Comparison of ENCODE assay signal across 9 cellular contexts in the genomic region with DNA sequence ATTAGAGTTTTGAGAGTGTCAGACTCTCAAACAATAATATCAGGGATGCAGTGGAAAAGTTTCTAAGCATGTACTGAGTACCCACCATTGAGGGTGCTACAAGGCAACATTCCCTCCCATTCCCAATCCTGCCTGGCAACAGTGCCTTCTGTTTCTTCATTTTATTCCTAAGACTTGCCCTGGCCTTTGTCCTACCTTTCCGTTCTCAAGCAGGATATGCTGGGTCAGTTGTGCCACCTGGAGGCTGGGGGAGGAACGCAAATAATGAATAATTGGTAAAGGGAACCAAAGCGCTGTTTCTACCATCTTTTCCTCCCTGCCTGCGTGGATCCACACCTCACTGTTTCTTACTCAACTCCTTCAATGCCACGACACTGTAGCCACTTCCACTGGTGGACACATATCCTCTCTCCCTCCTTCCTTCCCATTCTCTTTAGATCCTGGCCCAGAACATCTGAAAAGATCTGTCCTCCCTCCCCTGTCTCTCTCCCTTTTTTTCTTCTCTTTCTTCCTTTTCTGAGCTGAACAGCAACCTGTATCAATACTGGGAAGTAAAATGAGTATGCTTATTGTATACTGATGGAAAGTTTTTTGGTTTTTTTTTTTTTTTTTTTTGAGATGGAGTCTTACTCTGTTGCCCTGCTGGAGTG.
DNase-seq lines count a peak whose midpoint lies in the region; ATAC-seq and TF ChIP-seq lines count a peak whose summit lies in the region.
"Had no signal": no experiment of that assay in that cellular context is flagged by ENCODE, and none has a peak within 500 bp of the region (broad histone marks: within the 10 kb centered on the region; RNA-seq: fewer than 3 reads in every experiment).

No MANE protein-coding gene starts in this region.

- no peak for TF ChIP-seq EP300 in upper lobe of left lung (IDR thresholded peaks at IDR 0.05)

- peak overlapping the region in 2 of 3 donors; percentile 33 to 74 for H3K27ac Mint-ChIP-seq in CD4-positive, CD25-positive, alpha-beta regulatory T cell
- H3K27ac Mint-ChIP-seq in chondrocyte (ENCODE audit: unreplicated experiment): peak overlapping the region; percentile 65
- H3K27ac Mint-ChIP-seq in memory B cell: peak overlapping the region; percentile 80

- 32 to 35% methylated on average over 5 of the region's 5 CpGs for WGBS in upper lobe of left lung, 2 donors

- no peak overlapping the region for H3K27ac ChIP-seq in CD4-positive, CD25-positive, alpha-beta regulatory T cell (ENCODE audit: insufficient read depth, low read length, poor library complexity, severe bottlenecking)
- no peak overlapping the region for H3K27ac ChIP-seq in upper lobe of left lung
- H3K27ac ChIP-seq: neutrophil had no signal

- H3K27me3 Mint-ChIP-seq in CD4-positive, CD25-positive, alpha-beta regulatory T cell: no peaks in the 10 kb centered on the region
- no peaks in the 10 kb centered on the region for H3K27me3 Mint-ChIP-seq in chondrocyte (ENCODE audit: low read depth)
- H3K27me3 Mint-ChIP-seq in memory B cell: no peaks in the 10 kb centered on the region

- DNase-seq in CD4-positive, CD25-positive, alpha-beta regulatory T cell: peak; percentile 46 to 71 (median 60)
- DNase-seq in NCI-H1105 treated with DMSO at 0.1 percent for 48 hours (lab: John Stamatoyannopoulos, UW): peak; percentile 55
- no peak for DNase-seq in chondrocyte (ENCODE audit: low spot score)
- DNase-seq in memory B cell (ENCODE audit: low spot score in 2 of 2): peak; percentile 52 to 63
- peak in 1 of 2 donors; percentile 53 for DNase-seq in upper lobe of left lung
- DNase-seq in NCI-H187 treated with DMSO at 0.1 percent for 48 hours (lab: John Stamatoyannopoulos, UW): no peak

- H3K4me3 Mint-ChIP-seq in CD4-positive, CD25-positive, alpha-beta regulatory T cell: peak overlapping the region in 2 of 4 donors; percentile 2 to 20
- no peak overlapping the region for H3K4me3 Mint-ChIP-seq in chondrocyte (ENCODE audit: unreplicated experiment)
- H3K4me3 Mint-ChIP-seq in memory B cell: peak overlapping the region; percentile 68

- peaks cover 0 to 1% (median 0%) of the 10 kb centered on the region in 7 donors for H3K9me3 Mint-ChIP-seq in CD4-positive, CD25-positive, alpha-beta regulatory T cell
- H3K9me3 Mint-ChIP-seq in chondrocyte (ENCODE audit: low read depth): no peaks in the 10 kb centered on the region
- no peaks in the 10 kb centered on the region for H3K9me3 Mint-ChIP-seq in memory B cell

- H3K36me3 Mint-ChIP-seq in CD4-positive, CD25-positive, alpha-beta regulatory T cell: peaks cover 23% of the 10 kb centered on the region
- H3K36me3 Mint-ChIP-seq in chondrocyte (ENCODE audit: low read depth) (no peaks in the 10 kb centered on the region), memory B cell (peaks cover 28% of the 10 kb centered on the region)

- H3K9me3 ChIP-seq in CD4-positive, CD25-positive, alpha-beta regulatory T cell (ENCODE audit: control insufficient read depth in 2 of 2, low read length in 2 of 2): no peaks in the 10 kb centered on the region
- H3K9me3 ChIP-seq in upper lobe of left lung: no peaks in the 10 kb centered on the region
- H3K9me3 ChIP-seq: neutrophil had no signal

- peak; percentile 64 to 68 for ATAC-seq in CD4-positive, CD25-positive, alpha-beta regulatory T cell (ENCODE audit: low read depth in 2 of 2)
- ATAC-seq in GM21576 (IDR thresholded peaks at IDR 0.05; ENCODE audit: unreplicated experiment) (peak; percentile 79), memory B cell (ENCODE audit: low read depth) (peak; percentile 83), upper lobe of left lung (ENCODE audit: low FRiP score in 2 of 2) (peak in 1 of 2 donors; percentile 69)

- H3K4me1 ChIP-seq in CD4-positive, CD25-positive, alpha-beta regulatory T cell (ENCODE audit: control insufficient read depth, insufficient read depth, low read length, poor library complexity, severe bottlenecking): peaks cover 6% of the 10 kb centered on the region
- peaks cover 6 to 22% (median 11%) of the 10 kb centered on the region in 4 donors for H3K4me1 ChIP-seq in upper lobe of left lung

- no peaks in the 10 kb centered on the region for H3K36me3 ChIP-seq in CD4-positive, CD25-positive, alpha-beta regulatory T cell (ENCODE audit: control insufficient read depth, insufficient read depth, low read length)
- peaks cover 0 to 16% (median 0%) of the 10 kb centered on the region in 4 donors for H3K36me3 ChIP-seq in upper lobe of left lung
- H3K36me3 ChIP-seq: neutrophil had no signal

- TF ChIP-seq POLR2A in upper lobe of left lung (IDR thresholded peaks at IDR 0.05): no peak

- H3K4me1 Mint-ChIP-seq in CD4-positive, CD25-positive, alpha-beta regulatory T cell: peaks cover 33 to 58% (median 42%) of the 10 kb centered on the region in 4 donors
- H3K4me1 Mint-ChIP-seq in chondrocyte (ENCODE audit: low read depth) (peaks cover 27% of the 10 kb centered on the region), memory B cell (peaks cover 61% of the 10 kb centered on the region)

- H3K27me3 ChIP-seq in CD4-positive, CD25-positive, alpha-beta regulatory T cell (ENCODE audit: control insufficient read depth, insufficient read depth, low read length): no peaks in the 10 kb centered on the region
- H3K27me3 ChIP-seq in upper lobe of left lung: no peaks in the 10 kb centered on the region
- H3K27me3 ChIP-seq: neutrophil had no signal

- peak overlapping the region; percentile 56 for H3K4me3 ChIP-seq in CD4-positive, CD25-positive, alpha-beta regulatory T cell (ENCODE audit: low read depth, low read length)
- H3K4me3 ChIP-seq in WI38 (ENCODE audit: low read depth, low read length) (no peak overlapping the region), upper lobe of left lung (no peak overlapping the region)

- TF ChIP-seq CTCF in WI38 (IDR thresholded peaks at IDR 0.05; ENCODE audit: low read depth, low read length) (peak; percentile 35), chondrocyte (IDR thresholded peaks at IDR 0.05) (peak; percentile 77), upper lobe of left lung (IDR thresholded peaks at IDR 0.05) (peak in 5 of 6 experiments; percentile 21 to 67 (median 56))

Comparison
In these comparisons a context has a peak if more than half of its experiments do, and no peak if none do; other contexts are left out.
1. DNase-seq: peak in CD4-positive, CD25-positive, alpha-beta regulatory T cell (3 of 3), NCI-H1105 treated with DMSO at 0.1 percent for 48 hours (single experiment) and memory B cell (2 of 2); none in chondrocyte (single experiment) and NCI-H187 treated with DMSO at 0.1 percent for 48 hours (single experiment).
2. Peak in every context shown above with its lines, with median percentiles within 50 percentile points of each other: H3K27ac Mint-ChIP-seq and CTCF ChIP-seq.